20 cellular contexts compared by ENCODE assay signal in genomic region chr3:72906154-72906553, GRCh38. TPM values are rescaled to one million over a fixed set of nuclear protein-coding genes. Genes with fewer than 3 reads are reported as not detected.
"Had no signal": no experiment of that assay in that cellular context is flagged by ENCODE, and none has a peak within 500 bp of the region (broad histone marks: within the 10 kb centered on the region; RNA-seq: fewer than 3 reads in every experiment).

No MANE protein-coding gene starts in this region.

- H3K4me2 ChIP-seq: hepatocyte had no signal

- H2AFZ ChIP-seq: hepatocyte had no signal

- H3K27ac Mint-ChIP-seq: naive thymus-derived CD8-positive, alpha-beta T cell; progenitor cell of endocrine pancreas had no signal

- H3K36me3 ChIP-seq: pancreas, stomach, upper lobe of right lung had no signal

- H3K27me3 ChIP-seq: hepatocyte, pancreas, stomach, upper lobe of right lung had no signal

- H3K4me1 ChIP-seq: pancreas, upper lobe of right lung had no signal

- H3K9me3 Mint-ChIP-seq: neural crest cell had no signal

- H3K4me3 ChIP-seq: dorsolateral prefrontal cortex, hepatocyte, mucosa of descending colon, pancreas, stomach, upper lobe of right lung had no signal

- H3K4me3 Mint-ChIP-seq: naive thymus-derived CD8-positive, alpha-beta T cell; neural crest cell had no signal

- H3K27me3 Mint-ChIP-seq: progenitor cell of endocrine pancreas had no signal

- H3K9me3 ChIP-seq: mucosa of descending colon, pancreas, stomach, upper lobe of right lung had no signal

- H3K4me1 Mint-ChIP-seq: naive thymus-derived CD8-positive, alpha-beta T cell; neural crest cell had no signal

- H3K27ac ChIP-seq: dorsolateral prefrontal cortex, hepatocyte, pancreas, upper lobe of right lung had no signal

- DNase-seq: cortex of kidney; effector CD8-positive, alpha-beta T cell; foreskin melanocyte; kidney glomerular epithelial cell; mammary epithelial cell; mucosa of descending colon; naive thymus-derived CD8-positive, alpha-beta T cell; occipital lobe; pancreas; right cardiac atrium; small intestine; stimulated activated CD4-positive, alpha-beta T cell treated with anti-CD3 and anti-CD28 coated beads, Interleukin-12 subunit alpha, Interleukin-12 subunit beta, amount 100 ng/mL, for 4 hours; stimulated activated naive CD4-positive, alpha-beta T cell; stomach; substantia nigra; upper lobe of right lung had no signal

RNA-seq across cellular contexts. Expression of gene GXYLT2, which starts 18.3 kb away (rescaled TPM):
- total RNA-seq: naive thymus-derived CD8-positive, alpha-beta T cell had no signal
- polyA plus RNA-seq: naive thymus-derived CD8-positive, alpha-beta T cell had no signal
